15 cellular contexts compared by ENCODE assay signal in the genomic region with DNA sequence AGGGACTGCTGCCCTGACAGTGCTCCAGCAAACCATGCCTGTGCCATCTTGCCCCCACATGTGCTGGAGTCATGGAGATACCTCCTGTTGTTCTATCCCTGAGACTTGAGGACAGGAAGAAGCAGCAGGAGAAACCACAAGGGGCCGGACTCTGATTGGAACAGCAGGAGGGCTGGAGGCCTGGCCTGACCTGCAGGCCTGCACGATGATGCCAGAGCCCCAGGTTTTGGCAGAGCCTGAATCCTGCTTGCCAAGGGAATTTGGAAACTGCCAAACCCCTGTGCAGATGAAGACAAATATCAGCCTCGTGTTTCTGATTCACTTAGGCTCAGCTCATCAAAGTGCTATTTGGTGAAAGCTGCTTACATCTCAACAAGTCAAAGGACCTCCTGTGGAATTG.
DNase-seq lines count a peak whose midpoint lies in the region; ATAC-seq, FAIRE-seq and TF ChIP-seq lines count a peak whose summit lies in the region.
"Had no signal": no experiment of that assay in that cellular context is flagged by ENCODE, and none has a peak within 500 bp of the region (broad histone marks: within the 10 kb centered on the region; RNA-seq: fewer than 3 reads in every experiment).

No MANE protein-coding gene starts in this region.

- no TSS peak for BruUV-seq in mammary epithelial cell (replicated peaks; lab: Mats Ljungman, UMichigan)

- CTCF ChIA-PET in mammary epithelial cell (lab: Charles Lee; ENCODE audit: low non-redundant PET), result no interaction called here

- FAIRE-seq in keratinocyte (lab: Jason Lieb, UNC), result no peak
- FAIRE-seq: endothelial cell of umbilical vein had no signal

- H3K27ac ChIP-seq in right atrium auricular region (no peak overlapping the region), mammary epithelial cell (ENCODE audit: insufficient read depth, low read depth, low read length) (no peak overlapping the region), keratinocyte (ENCODE audit: control insufficient read depth, insufficient read depth, low read length) (no peak overlapping the region), vagina (peak overlapping the region; percentile 32)
- H3K27ac ChIP-seq: testis had no signal

- ATAC-seq in Right ventricle myocardium superior (ENCODE audit: poor library complexity) (peak; percentile 39), HG03354 (IDR thresholded peaks at IDR 0.05; ENCODE audit: poor library complexity, severe bottlenecking, unreplicated experiment) (no peak)

- TF ChIP-seq CTCF in right atrium auricular region (IDR thresholded peaks at IDR 0.05) (no peak), mammary epithelial cell (conservative IDR thresholded peaks at IDR 0.05 in 1 of 2, IDR thresholded peaks at IDR 0.05 in 1 of 2; ENCODE audit: extremely low read depth in 1 of 2, insufficient read depth in 1 of 2, low read depth in 1 of 2, low read length in 2 of 2) (no peak), keratinocyte (optimal IDR thresholded peaks at IDR 0.05 in 1 of 3, IDR thresholded peaks at IDR 0.05 in 1 of 3, conservative IDR thresholded peaks at IDR 0.05 in 1 of 3; ENCODE audit: extremely low read depth in 1 of 3, insufficient read depth in 2 of 3, low read length in 3 of 3) (no peak), vagina (IDR thresholded peaks at IDR 0.05) (no peak)

- H2AFZ ChIP-seq in mammary epithelial cell (ENCODE audit: low read depth, low read length), result peak overlapping the region; percentile 73
- peak overlapping the region; percentile 32 for H2AFZ ChIP-seq in keratinocyte (ENCODE audit: control insufficient read depth, low read length)

- 0% methylated on average over 3 of the region's 3 CpGs for WGBS in mammary epithelial cell (ENCODE audit: low coverage, missing lambda C conversion rate)

- H4K20me1 ChIP-seq in mammary epithelial cell (ENCODE audit: insufficient read depth, low read length) (no peaks in the 10 kb centered on the region), keratinocyte (ENCODE audit: control insufficient read depth, extremely low read depth, insufficient read depth, low read length) (no peaks in the 10 kb centered on the region)

- DNase-seq in Right ventricle myocardium superior, result peak; percentile 43
- no peak for DNase-seq in right atrium auricular region (ENCODE audit: low spot score)
- peak; percentile 44 for DNase-seq in mammary epithelial cell
- no peak for DNase-seq in keratinocyte (ENCODE audit: low read depth, low spot score)
- DNase-seq in vagina (ENCODE audit: extremely low spot score in 2 of 2), result no peak
- no peak for DNase-seq in NCI-H1092 treated with DMSO at 0.1 percent for 48 hours (lab: John Stamatoyannopoulos, UW)
- no peak for DNase-seq in stimulated activated CD4-positive, alpha-beta T cell treated with anti-CD3 and anti-CD28 coated beads, Interleukin-4, amount 100 ng/mL, for 4 hours
- DNase-seq: ACHN; activated CD4-positive, alpha-beta memory T cell treated with anti-CD3 and anti-CD28 coated beads, Interleukin-2, amount 10 ng/mL, durations not matched to agents 7 days and 5 days; activated effector memory CD4-positive, alpha-beta T cell treated with Interleukin-2 at 50 U/mL for 16 hours; NCI-H1105 treated with DMSO at 0.1 percent for 48 hours; NCI-H526; testis had no signal

- H3K79me2 ChIP-seq in mammary epithelial cell (ENCODE audit: insufficient read depth, low read length) (no peaks in the 10 kb centered on the region), keratinocyte (ENCODE audit: control insufficient read depth, insufficient read depth, low read length) (no peaks in the 10 kb centered on the region)

- dilution Hi-C loops in mammary epithelial cell (cut with HindIII; ENCODE audit: low sequenced_read_pairs) (no loop called here), keratinocyte (cut with MboI; ENCODE audit: extremely low pct_ligation_motif_present, low sequenced_read_pairs) (no loop called here)

- intact Hi-C loops in Right ventricle myocardium superior (cut with DNase I), result no loop called here
- intact Hi-C loops in mammary epithelial cell (cut with micrococcal nuclease), result no loop called here
- intact Hi-C loops in vagina (cut with DNase I), result no loop called here

- no peak overlapping the region for H3K4me3 ChIP-seq in right atrium auricular region
- H3K4me3 ChIP-seq in mammary epithelial cell (replicated peaks in 1 of 3; ENCODE audit: insufficient read depth in 1 of 3, low read depth in 2 of 3, low read length in 3 of 3), result no peak overlapping the region
- no peak overlapping the region for H3K4me3 ChIP-seq in keratinocyte (ENCODE audit: control insufficient read depth in 2 of 3, extremely low read depth in 1 of 3, insufficient read depth in 2 of 3, low read depth in 1 of 3, low read length in 3 of 3)
- H3K4me3 ChIP-seq in vagina, result no peak overlapping the region
- H3K4me3 ChIP-seq: testis had no signal

- no peak overlapping the region for H3K9ac ChIP-seq in mammary epithelial cell (ENCODE audit: insufficient read depth, low read length)
- no peak overlapping the region for H3K9ac ChIP-seq in keratinocyte (ENCODE audit: control insufficient read depth, extremely low read depth, insufficient read depth, low read length)

- in situ Hi-C loops in mammary epithelial cell (cut with MboI; ENCODE audit: low sequenced_read_pairs in 2 of 2), result no loop called here

- no peaks in the 10 kb centered on the region for H3K36me3 ChIP-seq in right atrium auricular region
- H3K36me3 ChIP-seq in mammary epithelial cell (ENCODE audit: insufficient read depth, low read length), result no peaks in the 10 kb centered on the region
- no peaks in the 10 kb centered on the region for H3K36me3 ChIP-seq in keratinocyte (ENCODE audit: control insufficient read depth in 2 of 2, extremely low read depth in 1 of 2, insufficient read depth in 2 of 2, low read length in 2 of 2)
- H3K36me3 ChIP-seq in vagina, result no peaks in the 10 kb centered on the region

- H3K9me3 ChIP-seq in right atrium auricular region, result no peaks in the 10 kb centered on the region
- no peaks in the 10 kb centered on the region for H3K9me3 ChIP-seq in mammary epithelial cell (replicated peaks; ENCODE audit: insufficient read depth, low read length)
- H3K9me3 ChIP-seq in keratinocyte (ENCODE audit: control insufficient read depth, low read depth, low read length), result no peaks in the 10 kb centered on the region
- H3K9me3 ChIP-seq in vagina, result no peaks in the 10 kb centered on the region
- H3K9me3 ChIP-seq: testis had no signal

- TF ChIP-seq POLR2A in vagina (IDR thresholded peaks at IDR 0.05), result no peak

- peaks cover 0 to 9% of the 10 kb centered on the region in 2 donors for H3K4me1 ChIP-seq in right atrium auricular region
- H3K4me1 ChIP-seq in mammary epithelial cell (ENCODE audit: insufficient read depth, low read length), result peaks cover 19% of the 10 kb centered on the region
- H3K4me1 ChIP-seq in keratinocyte (ENCODE audit: control insufficient read depth, extremely low read depth, insufficient read depth, low read length), result peaks cover 15% of the 10 kb centered on the region
- H3K4me1 ChIP-seq in vagina, result peaks cover 28% of the 10 kb centered on the region
- H3K4me1 ChIP-seq: testis had no signal

- no peaks in the 10 kb centered on the region for H3K9me1 ChIP-seq in keratinocyte (ENCODE audit: control insufficient read depth, extremely low read depth, insufficient read depth, low read length)

- H3K4me2 ChIP-seq in mammary epithelial cell (ENCODE audit: insufficient read depth, low read depth, low read length), result peak overlapping the region; percentile 17
- H3K4me2 ChIP-seq in keratinocyte (ENCODE audit: control insufficient read depth, extremely low read depth, insufficient read depth, low read depth, low read length), result no peak overlapping the region

- H3K27me3 ChIP-seq in right atrium auricular region (no peaks in the 10 kb centered on the region), mammary epithelial cell (ENCODE audit: insufficient read depth, low read length) (no peaks in the 10 kb centered on the region), keratinocyte (ENCODE audit: control insufficient read depth, extremely low read depth, insufficient read depth, low read length) (no peaks in the 10 kb centered on the region), vagina (no peaks in the 10 kb centered on the region)
- H3K27me3 ChIP-seq: testis had no signal

Comparison
In these comparisons a context has a peak if more than half of its experiments do, and no peak if none do; other contexts are left out.
1. DNase-seq: peak in Right ventricle myocardium superior (single experiment) and mammary epithelial cell (single experiment); none in right atrium auricular region (single experiment), keratinocyte (single experiment), vagina (0 of 2), NCI-H1092 treated with DMSO at 0.1 percent for 48 hours (single experiment) and stimulated activated CD4-positive, alpha-beta T cell treated with anti-CD3 and anti-CD28 coated beads, Interleukin-4, amount 100 ng/mL, for 4 hours (0 of 2).